In the genomic region with DNA sequence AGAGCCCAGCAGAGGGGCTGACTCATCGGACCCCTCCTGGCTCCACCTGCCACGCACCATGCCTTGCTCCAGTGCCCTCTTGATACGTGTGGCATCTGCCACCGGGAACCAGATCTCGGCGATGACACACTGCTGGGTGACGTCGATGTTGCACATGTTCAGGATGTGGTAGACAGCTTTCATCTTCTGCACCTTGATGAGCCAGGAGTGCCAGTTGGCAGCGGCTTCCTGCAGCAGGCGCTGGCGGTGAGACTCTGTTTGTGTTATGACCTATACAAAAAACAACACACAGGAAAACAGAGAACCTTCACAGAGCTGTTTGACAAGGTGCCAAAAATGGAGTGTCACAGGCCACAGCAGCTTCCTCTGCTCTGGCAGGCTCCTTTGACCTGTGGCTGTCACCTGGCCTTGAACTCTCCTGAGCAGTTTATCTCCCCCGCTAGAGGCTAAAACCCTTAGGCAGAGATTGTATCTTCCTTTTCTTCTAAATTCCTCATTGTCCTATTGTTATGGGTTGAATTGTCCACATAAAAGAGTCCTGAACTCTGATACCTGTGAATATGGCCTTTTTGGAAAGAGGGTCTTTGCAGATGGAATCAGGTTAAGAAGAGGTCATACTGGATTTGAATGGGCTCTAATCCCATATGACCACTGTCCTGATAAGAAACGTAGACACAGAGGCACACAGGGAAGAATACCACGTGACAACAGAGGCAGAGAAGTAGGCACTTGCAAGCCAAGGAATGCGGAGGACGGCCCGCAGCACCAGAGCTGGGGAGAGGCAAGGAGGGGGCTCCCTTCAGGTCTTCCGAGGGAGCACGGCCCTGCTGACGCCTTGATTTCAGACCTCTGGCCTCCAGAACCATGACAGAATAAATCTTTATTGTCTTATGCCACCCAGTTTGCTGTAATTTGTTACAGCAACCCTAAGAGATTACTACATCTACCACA, we compare ENCODE assay signal across 1 cellular context.
TF ChIP-seq lines count a peak whose summit lies in the region.

No MANE protein-coding gene starts in this region.

TF ChIP-seq in HepG2, 621 proteins besides CTCF, POLR2A, EP300 and RAD21 (continued from another document):
- TF ChIP-seq, protein P1, sequence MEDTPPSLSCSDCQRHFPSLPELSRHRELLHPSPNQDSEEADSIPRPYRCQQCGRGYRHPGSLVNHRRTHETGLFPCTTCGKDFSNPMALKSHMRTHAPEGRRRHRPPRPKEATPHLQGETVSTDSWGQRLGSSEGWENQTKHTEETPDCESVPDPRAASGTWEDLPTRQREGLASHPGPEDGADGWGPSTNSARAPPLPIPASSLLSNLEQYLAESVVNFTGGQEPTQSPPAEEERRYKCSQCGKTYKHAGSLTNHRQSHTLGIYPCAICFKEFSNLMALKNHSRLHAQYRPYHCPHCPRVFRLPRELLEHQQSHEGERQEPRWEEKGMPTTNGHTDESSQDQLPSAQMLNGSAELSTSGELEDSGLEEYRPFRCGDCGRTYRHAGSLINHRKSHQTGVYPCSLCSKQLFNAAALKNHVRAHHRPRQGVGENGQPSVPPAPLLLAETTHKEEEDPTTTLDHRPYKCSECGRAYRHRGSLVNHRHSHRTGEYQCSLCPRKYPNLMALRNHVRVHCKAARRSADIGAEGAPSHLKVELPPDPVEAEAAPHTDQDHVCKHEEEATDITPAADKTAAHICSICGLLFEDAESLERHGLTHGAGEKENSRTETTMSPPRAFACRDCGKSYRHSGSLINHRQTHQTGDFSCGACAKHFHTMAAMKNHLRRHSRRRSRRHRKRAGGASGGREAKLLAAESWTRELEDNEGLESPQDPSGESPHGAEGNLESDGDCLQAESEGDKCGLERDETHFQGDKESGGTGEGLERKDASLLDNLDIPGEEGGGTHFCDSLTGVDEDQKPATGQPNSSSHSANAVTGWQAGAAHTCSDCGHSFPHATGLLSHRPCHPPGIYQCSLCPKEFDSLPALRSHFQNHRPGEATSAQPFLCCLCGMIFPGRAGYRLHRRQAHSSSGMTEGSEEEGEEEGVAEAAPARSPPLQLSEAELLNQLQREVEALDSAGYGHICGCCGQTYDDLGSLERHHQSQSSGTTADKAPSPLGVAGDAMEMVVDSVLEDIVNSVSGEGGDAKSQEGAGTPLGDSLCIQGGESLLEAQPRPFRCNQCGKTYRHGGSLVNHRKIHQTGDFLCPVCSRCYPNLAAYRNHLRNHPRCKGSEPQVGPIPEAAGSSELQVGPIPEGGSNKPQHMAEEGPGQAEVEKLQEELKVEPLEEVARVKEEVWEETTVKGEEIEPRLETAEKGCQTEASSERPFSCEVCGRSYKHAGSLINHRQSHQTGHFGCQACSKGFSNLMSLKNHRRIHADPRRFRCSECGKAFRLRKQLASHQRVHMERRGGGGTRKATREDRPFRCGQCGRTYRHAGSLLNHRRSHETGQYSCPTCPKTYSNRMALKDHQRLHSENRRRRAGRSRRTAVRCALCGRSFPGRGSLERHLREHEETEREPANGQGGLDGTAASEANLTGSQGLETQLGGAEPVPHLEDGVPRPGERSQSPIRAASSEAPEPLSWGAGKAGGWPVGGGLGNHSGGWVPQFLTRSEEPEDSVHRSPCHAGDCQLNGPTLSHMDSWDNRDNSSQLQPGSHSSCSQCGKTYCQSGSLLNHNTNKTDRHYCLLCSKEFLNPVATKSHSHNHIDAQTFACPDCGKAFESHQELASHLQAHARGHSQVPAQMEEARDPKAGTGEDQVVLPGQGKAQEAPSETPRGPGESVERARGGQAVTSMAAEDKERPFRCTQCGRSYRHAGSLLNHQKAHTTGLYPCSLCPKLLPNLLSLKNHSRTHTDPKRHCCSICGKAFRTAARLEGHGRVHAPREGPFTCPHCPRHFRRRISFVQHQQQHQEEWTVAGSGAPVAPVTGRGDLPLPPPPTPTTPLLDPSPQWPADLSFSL (CRISPR knock-in tag; IDR thresholded peaks at IDR 0.05), result peak; percentile 44; the same call in 1 of the 2 replicates
- TF ChIP-seq FOXJ3 (CRISPR knock-in tag; IDR thresholded peaks at IDR 0.05; ENCODE audit: borderline replicate concordance) (peak; percentile 57; the same call in 1 of the 2 replicates), NCOA2 (CRISPR knock-in tag; IDR thresholded peaks at IDR 0.05) (peak; percentile 79), ZNF432 (CRISPR knock-in tag; IDR thresholded peaks at IDR 0.05; ENCODE audit: borderline replicate concordance) (no peak), ZNF180 (CRISPR knock-in tag; IDR thresholded peaks at IDR 0.05; ENCODE audit: borderline replicate concordance, low read depth) (no peak), MZF1 (CRISPR knock-in tag; IDR thresholded peaks at IDR 0.05; ENCODE audit: borderline replicate concordance) (no peak), SOX13 (IDR thresholded peaks at IDR 0.05) (peak; percentile 83; the same call in 1 of the 2 replicates), SOX13 (CRISPR knock-in tag; conservative IDR thresholded peaks at IDR 0.05 in 1 of 2, IDR thresholded peaks at IDR 0.05 in 1 of 2) (peak in 1 of 2 experiments; percentile 92; a peak in 2 of 4 replicates)
- TF ChIP-seq, protein P2, sequence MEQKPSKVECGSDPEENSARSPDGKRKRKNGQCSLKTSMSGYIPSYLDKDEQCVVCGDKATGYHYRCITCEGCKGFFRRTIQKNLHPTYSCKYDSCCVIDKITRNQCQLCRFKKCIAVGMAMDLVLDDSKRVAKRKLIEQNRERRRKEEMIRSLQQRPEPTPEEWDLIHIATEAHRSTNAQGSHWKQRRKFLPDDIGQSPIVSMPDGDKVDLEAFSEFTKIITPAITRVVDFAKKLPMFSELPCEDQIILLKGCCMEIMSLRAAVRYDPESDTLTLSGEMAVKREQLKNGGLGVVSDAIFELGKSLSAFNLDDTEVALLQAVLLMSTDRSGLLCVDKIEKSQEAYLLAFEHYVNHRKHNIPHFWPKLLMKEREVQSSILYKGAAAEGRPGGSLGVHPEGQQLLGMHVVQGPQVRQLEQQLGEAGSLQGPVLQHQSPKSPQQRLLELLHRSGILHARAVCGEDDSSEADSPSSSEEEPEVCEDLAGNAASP (CRISPR knock-in tag; IDR thresholded peaks at IDR 0.05; ENCODE audit: borderline replicate concordance), result 0 out of 2 replicates have a peak, but pooled peaks have one; percentile 57
